ENCODE assay signal across 8 cellular contexts in genomic region chrX:85003655-85004244, GRCh38. TPM values are rescaled to one million over a fixed set of nuclear protein-coding genes. Genes with fewer than 3 reads are reported as not detected.
DNase-seq lines count a peak whose midpoint lies in the region; ATAC-seq and TF ChIP-seq lines count a peak whose summit lies in the region.

Gene APOOL, plus strand, starts transcription at chrX:85003877. Its CDS starts 36 bp downstream, at chrX:85003913.

- H3K9ac ChIP-seq in HUES64 (ENCODE audit: low read depth, low read length) = peak within 1 kb of the TSS; percentile 90
- H3K9ac ChIP-seq in mucosa of rectum (ENCODE audit: low read depth in 1 of 2, low read length in 2 of 2) = peak within 1 kb of the TSS; percentile 77 to 78

- ATAC-seq in GM21515 (IDR thresholded peaks at IDR 0.05; ENCODE audit: unreplicated experiment) = peak; percentile 99

- H3K4me1 ChIP-seq in HUES64 (ENCODE audit: insufficient read depth, low read length) (no peaks in the 10 kb centered on the region), mucosa of rectum (ENCODE audit: control insufficient read depth in 2 of 2, insufficient read depth in 2 of 2, low read length in 2 of 2) (peaks cover 4 to 5% of the 10 kb centered on the region in 2 donors)

- H3K9me3 ChIP-seq in HUES64 (ENCODE audit: insufficient read depth, low read depth, low read length) = no peaks in the 10 kb centered on the region
- H3K9me3 ChIP-seq in mucosa of rectum (ENCODE audit: control insufficient read depth in 2 of 2, low read length in 2 of 2) = no peaks in the 10 kb centered on the region

- DNase-seq in D341Med (ENCODE audit: low spot score) (peak; percentile 81), OCI-M1 (lab: John Stamatoyannopoulos, UW) (peak; percentile 94), activated T-cell treated with anti-CD3 and anti-CD28 coated beads for 24 hours (ENCODE audit: low read depth) (peak; percentile 71), erythroblast (lab: John Stamatoyannopoulos, UW) (peak; percentile 91 to 94)
- peak; percentile 42 to 56 for DNase-seq in stimulated activated CD8-positive, alpha-beta memory T cell treated with anti-CD3 and anti-CD28 coated beads, Interleukin-4, amount 100 ng/mL, for 4 hours (ENCODE audit: low read depth in 2 of 2, low spot score in 1 of 2)

- TF ChIP-seq POLR2A in erythroblast (IDR thresholded peaks at IDR 0.05; ENCODE audit: low read length) = peak; percentile 69

- no peaks in the 10 kb centered on the region for H3K36me3 ChIP-seq in HUES64 (ENCODE audit: insufficient read depth, low read length)
- no peaks in the 10 kb centered on the region for H3K36me3 ChIP-seq in mucosa of rectum (ENCODE audit: control insufficient read depth in 2 of 2, insufficient read depth in 2 of 2, low read length in 2 of 2)

- H3K27ac ChIP-seq in HUES64 (ENCODE audit: low read depth, low read length) = peak within 1 kb of the TSS; percentile 70
- H3K27ac ChIP-seq in mucosa of rectum (ENCODE audit: low read depth in 2 of 2, low read length in 2 of 2) = peak within 1 kb of the TSS; percentile 55 to 62

- H3K4me3 ChIP-seq in HUES64 (ENCODE audit: low read length) = peak within 1 kb of the TSS; percentile 92
- peak within 1 kb of the TSS; percentile 85 to 86 for H3K4me3 ChIP-seq in mucosa of rectum (ENCODE audit: low read length in 2 of 2)

- 1% methylated on average over 24 of the region's 24 CpGs for WGBS in HUES64

- H3K27me3 ChIP-seq in HUES64 (ENCODE audit: insufficient read depth, low read length) (no peaks in the 10 kb centered on the region; the same call in 1 of the 2 replicates), mucosa of rectum (ENCODE audit: control insufficient read depth in 2 of 2, insufficient read depth in 2 of 2, low read length in 2 of 2) (no peaks in the 10 kb centered on the region)

RNA-seq across cellular contexts. Expression of gene APOOL, which starts in this region (rescaled TPM):
- 4.6 TPM for polyA plus RNA-seq in HUES64 (2013, experiment 1 of 2)
- polyA plus RNA-seq in HUES64 (2013, experiment 2 of 2) = 6.0 TPM

Comparison
In these comparisons a context has a peak if more than half of its experiments do, and no peak if none do; other contexts are left out.
1. Peak in every context shown above with its lines: DNase-seq, ATAC-seq, H3K4me3 ChIP-seq and H3K27ac ChIP-seq.